In genomic region chr9:96522371-96522770, GRCh38 we compare ENCODE assay signal across 1 cellular context.
TF ChIP-seq lines count a peak whose summit lies in the region.

No MANE protein-coding gene starts in this region.

TF ChIP-seq in K562, 482 proteins besides CTCF, POLR2A, EP300 and RAD21 (continued from another document):
- TF ChIP-seq CEBPG (CRISPR knock-in tag; IDR thresholded peaks at IDR 0.05) (no peak), CEBPG (tag; conservative IDR thresholded peaks at IDR 0.05 in 1 of 2, IDR thresholded peaks at IDR 0.05 in 1 of 2) (0 out of 4 replicates have a peak, but pooled peaks of 1 of the 2 experiments have one; percentile 19), TRIM28 (IDR thresholded peaks at IDR 0.05) (no peak), SIN3A (IDR thresholded peaks at IDR 0.05; ENCODE audit: borderline replicate concordance in 2 of 2, control insufficient read depth in 1 of 2, low read depth in 2 of 2, low read length in 2 of 2) (no peak), THRA (IDR thresholded peaks at IDR 0.05) (no peak), MEF2A (IDR thresholded peaks at IDR 0.05; ENCODE audit: control insufficient read depth, low read depth, low read length) (no peak), THAP12 (CRISPR knock-in tag; IDR thresholded peaks at IDR 0.05) (no peak), ZBTB33 (CRISPR knock-in tag; IDR thresholded peaks at IDR 0.05) (no peak), NR1H2 (CRISPR knock-in tag; IDR thresholded peaks at IDR 0.05) (no peak), ZBTB12 (CRISPR knock-in tag; IDR thresholded peaks at IDR 0.05) (no peak), TCF7 (IDR thresholded peaks at IDR 0.05; ENCODE audit: borderline replicate concordance) (no peak), CEBPB (tag; IDR thresholded peaks at IDR 0.05) (peak; percentile 65), ZBTB5 (IDR thresholded peaks at IDR 0.05) (no peak), ZBTB2 (IDR thresholded peaks at IDR 0.05) (no peak), OTX1 (CRISPR knock-in tag; IDR thresholded peaks at IDR 0.05) (no peak), HIVEP1 (CRISPR knock-in tag; IDR thresholded peaks at IDR 0.05) (no peak), RBM14 (IDR thresholded peaks at IDR 0.05; ENCODE audit: borderline replicate concordance, insufficient read depth, low read depth, low read length) (no peak), PURB (CRISPR knock-in tag; IDR thresholded peaks at IDR 0.05; ENCODE audit: low read depth) (no peak), SMC3 (conservative IDR thresholded peaks at IDR 0.05; ENCODE audit: insufficient read depth, low read depth, low read length) (no peak), ZNF280B (CRISPR knock-in tag; IDR thresholded peaks at IDR 0.05) (no peak), RBM25 (IDR thresholded peaks at IDR 0.05; ENCODE audit: low read depth, low read length, severe bottlenecking) (no peak), ILF3 (IDR thresholded peaks at IDR 0.05; ENCODE audit: borderline replicate concordance) (no peak), CHCHD3 (CRISPR knock-in tag; IDR thresholded peaks at IDR 0.05) (no peak), ZNF583 (CRISPR knock-in tag; IDR thresholded peaks at IDR 0.05) (no peak)
